9 cellular contexts compared by ENCODE assay signal in genomic region chr17:28347261-28347891, GRCh38. TPM values are rescaled to one million over a fixed set of nuclear protein-coding genes. Genes with fewer than 3 reads are reported as not detected.
DNase-seq lines count a peak whose midpoint lies in the region; ATAC-seq, FAIRE-seq and TF ChIP-seq lines count a peak whose summit lies in the region.
"Had no signal": no experiment of that assay in that cellular context is flagged by ENCODE, and none has a peak within 500 bp of the region (broad histone marks: within the 10 kb centered on the region; RNA-seq: fewer than 3 reads in every experiment).

No MANE protein-coding gene starts in this region.

- peaks cover 0 to 3% (median 0%) of the 10 kb centered on the region in 3 donors for H3K27me3 Mint-ChIP-seq in immature natural killer cell (ENCODE audit: low read depth in 3 of 3)

- CTCF ChIA-PET in SK-N-SH (lab: Yijun Ruan, JAX) = interaction anchor here (1.5 kb wide), 1 partner anchor 10 kb away, joined by 3 read pairs; the partner anchor contains the start of gene POLDIP2

- H3K4me1 Mint-ChIP-seq in immature natural killer cell = no peaks in the 10 kb centered on the region

- H4K20me1 ChIP-seq in SK-N-SH (ENCODE audit: insufficient read depth) (no peaks in the 10 kb centered on the region), MM.1S (ENCODE audit: insufficient read depth, low read length) (no peaks in the 10 kb centered on the region)

- no peak for FAIRE-seq in GM12891 (lab: Jason Lieb, UNC)
- FAIRE-seq: frontal cortex had no signal

- H3K27me3 ChIP-seq in SK-N-SH (ENCODE audit: insufficient read depth) (no peaks in the 10 kb centered on the region), MM.1S (replicated peaks; ENCODE audit: insufficient read depth, low read length) (no peaks in the 10 kb centered on the region), prostate gland (replicated peaks; ENCODE audit: insufficient read depth) (no peaks in the 10 kb centered on the region)

- H3K79me2 ChIP-seq in SK-N-SH (ENCODE audit: insufficient read depth) (peaks cover 7% of the 10 kb centered on the region; the same call in 1 of the 2 replicates), MM.1S (ENCODE audit: low read length) (no peaks in the 10 kb centered on the region)

- H3F3A ChIP-seq in SK-N-SH (replicated peaks; ENCODE audit: insufficient read depth) (peaks cover 43% of the 10 kb centered on the region), MM.1S (ENCODE audit: insufficient read depth, low read length) (peaks cover 22% of the 10 kb centered on the region)

- peak in 1 of 2 experiments; percentile 55; a peak in 1 of 4 replicates for TF ChIP-seq EP300 in SK-N-SH (IDR thresholded peaks at IDR 0.05; ENCODE audit: borderline replicate concordance in 1 of 2, low read depth in 1 of 2, low read length in 1 of 2)

- peak overlapping the region; percentile 80 to 83 for H3K27ac ChIP-seq in SK-N-SH (ENCODE audit: low read depth in 2 of 2, low read length in 1 of 2)
- no peak overlapping the region for H3K27ac ChIP-seq in MM.1S (ENCODE audit: low read length)
- peak overlapping the region in 1 of 2 donors; percentile 18 for H3K27ac ChIP-seq in prostate gland

- H3K36me3 ChIP-seq in SK-N-SH (replicated peaks in 1 of 2; ENCODE audit: control insufficient read depth in 1 of 2, insufficient read depth in 2 of 2, low read length in 1 of 2) = peaks cover 60 to 80% of the 10 kb centered on the region in 2 experiments
- H3K36me3 ChIP-seq in MM.1S (replicated peaks; ENCODE audit: insufficient read depth, low read length) = peaks cover 17% of the 10 kb centered on the region
- peaks cover 6 to 11% of the 10 kb centered on the region in 2 donors for H3K36me3 ChIP-seq in prostate gland

- H3K4me3 ChIP-seq in SK-N-SH (ENCODE audit: low read depth in 2 of 2, low read length in 1 of 2) = no peak overlapping the region
- no peak overlapping the region for H3K4me3 ChIP-seq in fibroblast of pulmonary artery (replicated peaks; ENCODE audit: low read depth, low read length)
- H3K4me3 ChIP-seq in MM.1S (ENCODE audit: low read length) = no peak overlapping the region
- no peak overlapping the region for H3K4me3 ChIP-seq in prostate gland

- no peak for TF ChIP-seq CTCF in SK-N-SH (IDR thresholded peaks at IDR 0.05)
- no peak for TF ChIP-seq CTCF in fibroblast of pulmonary artery (IDR thresholded peaks at IDR 0.05; ENCODE audit: low read length, missing control alignments)
- TF ChIP-seq CTCF in MM.1S (IDR thresholded peaks at IDR 0.05; ENCODE audit: low read length) = no peak
- TF ChIP-seq CTCF in prostate gland (IDR thresholded peaks at IDR 0.05) = no peak

- H3K36me3 Mint-ChIP-seq in immature natural killer cell = peaks cover 11 to 54% (median 20%) of the 10 kb centered on the region in 3 donors

- intact Hi-C loops in prostate gland (cut with DNase I) = no loop called here

- POLR2A ChIA-PET in SK-N-SH (lab: Yijun Ruan, JAX) = interaction anchor here (1.2 to 2.9 kb wide), 4 partner anchors 9 to 12 kb away, joined by 4 to 15 read pairs (median 12); partner anchors contain the start of genes IFT20, POLDIP2 and TNFAIP1

- ATAC-seq in HG03521 (IDR thresholded peaks at IDR 0.05; ENCODE audit: unreplicated experiment) = no peak

- WGBS in SK-N-SH (ENCODE audit: low lambda C conversion rate) = 59% methylated on average over 8 of the region's 8 CpGs
- WGBS in prostate gland = 81% methylated on average over 8 of the region's 8 CpGs

- no peak for TF ChIP-seq RAD21 in SK-N-SH (IDR thresholded peaks at IDR 0.05; ENCODE audit: low read length)

- H3K9me2 ChIP-seq in SK-N-SH (no peaks in the 10 kb centered on the region), MM.1S (replicated peaks; ENCODE audit: insufficient read depth, low read length) (no peaks in the 10 kb centered on the region)

- peak overlapping the region; percentile 53; the same call in 1 of the 2 replicates for H3K4me2 ChIP-seq in SK-N-SH
- no peak overlapping the region for H3K4me2 ChIP-seq in MM.1S (ENCODE audit: low read depth, low read length)

- H2AFZ ChIP-seq in SK-N-SH (ENCODE audit: low read depth) (no peak overlapping the region), MM.1S (ENCODE audit: low read length) (no peak overlapping the region)

- TF ChIP-seq POLR2A in GM12891 (IDR thresholded peaks at IDR 0.05; ENCODE audit: low read depth, low read length) (no peak), prostate gland (IDR thresholded peaks at IDR 0.05) (no peak)

- no peak overlapping the region for H3K27ac Mint-ChIP-seq in immature natural killer cell

- DNase-seq in GM12891 (ENCODE audit: insufficient read length, low spot score) (no peak), SK-N-SH (no peak), fibroblast of pulmonary artery (ENCODE audit: low read depth) (peak; percentile 96), pulmonary artery endothelial cell (ENCODE audit: low read depth, low spot score) (peak; percentile 56), MM.1S (no peak), immature natural killer cell (no peak), prostate gland (ENCODE audit: low spot score) (no peak)

- H3K4me1 ChIP-seq in SK-N-SH (ENCODE audit: control insufficient read depth in 1 of 2, insufficient read depth in 2 of 2, low read depth in 1 of 2, low read length in 1 of 2) (peaks cover 9 to 23% of the 10 kb centered on the region in 2 experiments), MM.1S (ENCODE audit: low read length) (peaks cover 26% of the 10 kb centered on the region), prostate gland (replicated peaks) (no peaks in the 10 kb centered on the region)

- H3K9me3 ChIP-seq in SK-N-SH = no peaks in the 10 kb centered on the region
- no peaks in the 10 kb centered on the region for H3K9me3 ChIP-seq in MM.1S (replicated peaks; ENCODE audit: insufficient read depth, low read length)
- H3K9me3 ChIP-seq in prostate gland = no peaks in the 10 kb centered on the region

- no peak overlapping the region for H3K4me3 Mint-ChIP-seq in immature natural killer cell

- no peaks in the 10 kb centered on the region for H3K9me3 Mint-ChIP-seq in immature natural killer cell

- H3K9ac ChIP-seq in SK-N-SH (peak overlapping the region; percentile 47), MM.1S (ENCODE audit: low read length) (no peak overlapping the region)

TF ChIP-seq in GM12891, 5 proteins besides CTCF, POLR2A, EP300 and RAD21:
- TF ChIP-seq POU2F2 (IDR thresholded peaks at IDR 0.05; ENCODE audit: low read depth, low read length) (no peak), POLR2AphosphoS5 (IDR thresholded peaks at IDR 0.05; ENCODE audit: low read depth, low read length) (0 out of 2 replicates have a peak, but pooled peaks have one; percentile 35)

TF ChIP-seq in SK-N-SH, 30 proteins besides CTCF, POLR2A, EP300 and RAD21 (continues in another document):
- no peak for TF ChIP-seq RFX5 (IDR thresholded peaks at IDR 0.05; ENCODE audit: low read length)
- TF ChIP-seq NFIC (IDR thresholded peaks at IDR 0.05; ENCODE audit: borderline replicate concordance) = peak; percentile 93
- peak; percentile 14; the same call in 1 of the 2 replicates for TF ChIP-seq ELF1 (IDR thresholded peaks at IDR 0.05)
- no peak for TF ChIP-seq USF2 (IDR thresholded peaks at IDR 0.05; ENCODE audit: borderline replicate concordance, low read depth, low read length)
- no peak for TF ChIP-seq RXRA (IDR thresholded peaks at IDR 0.05; ENCODE audit: borderline replicate concordance, low read depth)
- peak; percentile 82 for TF ChIP-seq TEAD4 (IDR thresholded peaks at IDR 0.05; ENCODE audit: borderline replicate concordance, insufficient read depth)
- no peak for TF ChIP-seq EZH2phosphoT487 (IDR thresholded peaks at IDR 0.05; ENCODE audit: borderline replicate concordance, low read depth)
- no peak for TF ChIP-seq MXI1 (IDR thresholded peaks at IDR 0.05; ENCODE audit: low read depth, low read length)

RNA-seq across cellular contexts. Expression of gene POLDIP2, which starts 10.0 kb away (rescaled TPM):
- 78.8 TPM for polyA plus RNA-seq in GM12891 (2012; ENCODE audit: low read depth, missing spikeins)
- polyA plus RNA-seq in SK-N-SH (2012; rRNA removed) (96.1 and 98.1 TPM in 2 replicates), immature natural killer cell (100 to 1,000 TPM in 1 of 3 donors, 10 to 100 TPM in 2; 79.0 to 134 (median 80.3) TPM)
- 71.4 and 94.2 TPM in 2 replicates for polyA plus RNA-seq in SK-N-SH (2012; cell fraction: cytosol; rRNA removed)
- 59.1 and 62.2 TPM in 2 replicates for polyA plus RNA-seq in SK-N-SH (2012; cell fraction: nucleus; rRNA removed)
- total RNA-seq in pulmonary artery endothelial cell (102 and 107 TPM in 2 replicates), prostate gland (100 to 1,000 TPM in 1 of 2 donors, 10 to 100 TPM in 1; 94.4 to 140 TPM)

RNA-seq across cellular contexts. Expression of gene TNFAIP1, which starts 11.8 kb away (rescaled TPM):
- polyA plus RNA-seq in GM12891 (2012; ENCODE audit: low read depth, missing spikeins) = 6.4 TPM
- 52.0 and 58.0 TPM in 2 replicates for polyA plus RNA-seq in SK-N-SH (2012; rRNA removed)
- 35.5 and 42.1 TPM in 2 replicates for polyA plus RNA-seq in SK-N-SH (2012; cell fraction: cytosol; rRNA removed)
- polyA plus RNA-seq in SK-N-SH (2012; cell fraction: nucleus; rRNA removed) = 72.8 and 108 TPM in 2 replicates
- total RNA-seq in pulmonary artery endothelial cell = 50.4 and 55.7 TPM in 2 replicates
- 10 to 100 TPM in 1 of 3 donors, 1 to 10 TPM in 2; 4.7 to 11.6 (median 6.7) TPM for polyA plus RNA-seq in immature natural killer cell
- total RNA-seq in prostate gland = 10 to 100 TPM; 32.2 to 63.1 TPM

RNA-seq across cellular contexts. Expression of gene IFT20, which starts 12.1 kb away (rescaled TPM):
- 29.8 TPM for polyA plus RNA-seq in GM12891 (2012; ENCODE audit: low read depth, missing spikeins)
- polyA plus RNA-seq in SK-N-SH (2012; rRNA removed) (73.9 and 75.6 TPM in 2 replicates), immature natural killer cell (10 to 100 TPM; 51.1 to 70.4 (median 53.0) TPM)
- polyA plus RNA-seq in SK-N-SH (2012; cell fraction: cytosol; rRNA removed) = 54.3 and 71.7 TPM in 2 replicates
- polyA plus RNA-seq in SK-N-SH (2012; cell fraction: nucleus; rRNA removed) = 119 and 179 TPM in 2 replicates
- total RNA-seq in pulmonary artery endothelial cell (50.3 and 59.8 TPM in 2 replicates), prostate gland (10 to 100 TPM; 45.2 to 55.0 TPM)

RNA-seq across cellular contexts. Expression of gene SEBOX, which starts 17.6 kb away (rescaled TPM):
- not detected for polyA plus RNA-seq in GM12891 (2012; ENCODE audit: low read depth, missing spikeins)
- polyA plus RNA-seq in SK-N-SH (2012; rRNA removed) (not detected in 2 replicates), immature natural killer cell (not detected)
- not detected in 2 replicates for polyA plus RNA-seq in SK-N-SH (2012; cell fraction: cytosol; rRNA removed)
- polyA plus RNA-seq in SK-N-SH (2012; cell fraction: nucleus; rRNA removed) = not detected in 2 replicates
- total RNA-seq in pulmonary artery endothelial cell (not detected in 2 replicates), prostate gland (not detected)
- total RNA-seq: frontal cortex had no signal

RNA-seq across cellular contexts. Expression of gene VTN, which starts 22.7 kb away (rescaled TPM):
- polyA plus RNA-seq in GM12891 (2012; ENCODE audit: low read depth, missing spikeins) = 0.18 TPM
- polyA plus RNA-seq in SK-N-SH (2012; rRNA removed) (1.2 and 1.6 TPM in 2 replicates), immature natural killer cell (not detected)
- 0.37 and 0.64 TPM in 2 replicates for polyA plus RNA-seq in SK-N-SH (2012; cell fraction: cytosol; rRNA removed)
- 7.0 and 7.4 TPM in 2 replicates for polyA plus RNA-seq in SK-N-SH (2012; cell fraction: nucleus; rRNA removed)
- total RNA-seq in pulmonary artery endothelial cell (0.07 and 0.46 TPM in 2 replicates), prostate gland (10 to 100 TPM in 1 of 2 donors, under 1 TPM in 1; 0.14 to 57.8 TPM)

Comparison
In these comparisons a context has a peak if more than half of its experiments do, and no peak if none do; other contexts are left out.
1. DNase-seq: peak in fibroblast of pulmonary artery (single experiment) and pulmonary artery endothelial cell (single experiment); none in GM12891 (single experiment), SK-N-SH (single experiment), MM.1S (single experiment), immature natural killer cell (0 of 3) and prostate gland (single experiment).